Comparison of ENCODE assay signal across 9 cellular contexts in the genomic region with DNA sequence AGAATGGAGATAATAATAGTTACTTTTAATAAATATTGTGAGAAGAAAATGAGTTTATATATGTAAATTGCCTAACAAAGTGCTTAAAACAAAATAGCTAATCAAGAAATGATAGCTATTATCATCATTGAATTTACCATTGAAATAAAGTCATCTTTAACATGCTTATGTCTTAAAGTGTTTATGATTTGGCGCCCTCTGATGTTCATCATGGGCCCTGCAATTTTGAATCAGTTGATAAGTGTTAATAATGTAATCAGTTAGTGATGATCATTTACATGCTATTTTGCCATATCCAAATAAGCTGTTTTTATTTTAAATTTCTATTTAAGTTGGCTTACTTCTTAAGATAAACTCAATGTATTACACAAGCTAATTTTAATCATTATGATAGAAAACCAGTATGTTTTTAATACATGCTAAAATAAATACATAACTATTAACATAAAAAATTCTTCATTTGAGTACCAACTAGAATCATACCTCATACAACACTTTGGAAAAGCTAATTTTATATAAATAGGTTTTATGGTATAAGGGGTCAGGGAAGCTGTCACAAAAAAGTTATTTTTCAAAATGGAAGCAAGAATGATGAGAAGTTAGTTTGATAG. TPM values are rescaled to one million over a fixed set of nuclear protein-coding genes. Genes with fewer than 3 reads are reported as not detected.
DNase-seq lines count a peak whose midpoint lies in the region; ATAC-seq, FAIRE-seq and TF ChIP-seq lines count a peak whose summit lies in the region.
"Had no signal": no experiment of that assay in that cellular context is flagged by ENCODE, and none has a peak within 500 bp of the region (broad histone marks: within the 10 kb centered on the region; RNA-seq: fewer than 3 reads in every experiment).

No MANE protein-coding gene starts in this region.

- H3K79me2 ChIP-seq in PC-3 (ENCODE audit: low read length), result no peaks in the 10 kb centered on the region
- H3K79me2 ChIP-seq in astrocyte (ENCODE audit: insufficient read depth, low read length), result no peaks in the 10 kb centered on the region

- H3K9ac ChIP-seq in PC-3 (ENCODE audit: low read length), result no peak overlapping the region
- no peak overlapping the region for H3K9ac ChIP-seq in astrocyte (ENCODE audit: low read length)
- H3K9ac ChIP-seq: BLaER1 had no signal

- H3K4me1 Mint-ChIP-seq in astrocyte (ENCODE audit: low read depth, unreplicated experiment), result no peaks in the 10 kb centered on the region

- H3K4me3 Mint-ChIP-seq in astrocyte (ENCODE audit: unreplicated experiment), result no peak overlapping the region

- no peak overlapping the region for H3K27ac ChIP-seq in PC-3 (ENCODE audit: low read length)
- no peak overlapping the region for H3K27ac ChIP-seq in astrocyte (ENCODE audit: low read depth, low read length)
- H3K27ac ChIP-seq: BLaER1 had no signal

- H2AFZ ChIP-seq in PC-3 (ENCODE audit: low read length) (no peak overlapping the region), astrocyte (ENCODE audit: low read depth, low read length) (no peak overlapping the region)

- H3K27me3 Mint-ChIP-seq in astrocyte (ENCODE audit: low read depth, unreplicated experiment), result no peaks in the 10 kb centered on the region

- H3K4me3 ChIP-seq in PC-3 (ENCODE audit: low read length), result no peak overlapping the region
- H3K4me3 ChIP-seq in astrocyte (ENCODE audit: insufficient read depth, low read depth, low read length), result no peak overlapping the region
- H3K4me3 ChIP-seq: BLaER1 had no signal

- BruUV-seq in PC-3 (replicated peaks; lab: Mats Ljungman, UMichigan), result no TSS peak

- POLR2A ChIA-PET in PC-3 (lab: Charles Lee; ENCODE audit: unreplicated experiment), result no interaction called here

- peaks cover 26% of the 10 kb centered on the region for H3K9me3 Mint-ChIP-seq in astrocyte (ENCODE audit: unreplicated experiment)

- H3K27me3 ChIP-seq in PC-3 (ENCODE audit: low read length) (no peaks in the 10 kb centered on the region), astrocyte (ENCODE audit: insufficient read depth, low read length) (no peaks in the 10 kb centered on the region)
- H3K27me3 ChIP-seq: BLaER1 had no signal

- H3K27ac Mint-ChIP-seq in astrocyte (ENCODE audit: unreplicated experiment), result no peak overlapping the region

- peaks cover 9% of the 10 kb centered on the region for H3K36me3 Mint-ChIP-seq in astrocyte (ENCODE audit: low read depth, unreplicated experiment)

- H3F3A ChIP-seq in PC-3 (ENCODE audit: low read length, unreplicated experiment), result no peaks in the 10 kb centered on the region

- FAIRE-seq in astrocyte (lab: Jason Lieb, UNC), result no peak

- DNase-seq in DMS79 treated with DMSO at 0.1 percent for 48 hours (lab: John Stamatoyannopoulos, UW) (peak; percentile 31), DMS79 (lab: John Stamatoyannopoulos, UW) (no peak), HT-29 (ENCODE audit: low spot score) (peak; percentile 63), PC-3 (peak; percentile 74), astrocyte (ENCODE audit: low read depth) (no peak), iris pigment epithelial cell (ENCODE audit: low read depth) (peak; percentile 58)
- DNase-seq in stimulated activated CD4-positive, alpha-beta T cell treated with anti-CD3 and anti-CD28 coated beads, Interleukin-4, amount 100 ng/mL, for 48 hours (ENCODE audit: low read depth in 2 of 2), result peak; percentile 12 to 18

- H4K20me1 ChIP-seq in PC-3 (ENCODE audit: low read length), result no peaks in the 10 kb centered on the region
- no peaks in the 10 kb centered on the region for H4K20me1 ChIP-seq in astrocyte (ENCODE audit: insufficient read depth, low read length)
- H4K20me1 ChIP-seq: BLaER1 had no signal

- H3K4me2 ChIP-seq in PC-3 (ENCODE audit: low read length) (no peak overlapping the region), astrocyte (ENCODE audit: low read length) (no peak overlapping the region)
- H3K4me2 ChIP-seq: BLaER1 had no signal

- CTCF ChIA-PET in PC-3 (lab: Charles Lee), result interaction anchor here (1.0 kb wide), 2 partner anchors 153 to 244 kb away, joined by 3 to 7 read pairs; no protein-coding TSS in a partner anchor

- intact Hi-C loops in PC-3 (cut with micrococcal nuclease), result loop anchor here (1.0 to 2.0 kb wide), 2 partner anchors 152 to 244 kb away; a partner anchor contains a TSS

- ATAC-seq in PC-3 (no peak), HG03045 (IDR thresholded peaks at IDR 0.05; ENCODE audit: unreplicated experiment) (no peak)

- H3K9me3 ChIP-seq in PC-3 (ENCODE audit: low read length) (peaks cover 6% of the 10 kb centered on the region; the same call in 1 of the 2 replicates), astrocyte (ENCODE audit: insufficient read depth, low read depth, low read length) (peaks cover 13% of the 10 kb centered on the region)

- H3K4me1 ChIP-seq in PC-3 (ENCODE audit: insufficient read depth, low read length), result no peaks in the 10 kb centered on the region
- no peaks in the 10 kb centered on the region for H3K4me1 ChIP-seq in astrocyte (ENCODE audit: insufficient read depth, low read length)
- H3K4me1 ChIP-seq: BLaER1 had no signal

- TF ChIP-seq CTCF in PC-3 (conservative IDR thresholded peaks at IDR 0.05; ENCODE audit: low read depth, low read length), result peak; percentile 84
- peak; percentile 78 for TF ChIP-seq CTCF in astrocyte (IDR thresholded peaks at IDR 0.05; ENCODE audit: insufficient read depth, low read depth, low read length)

- H3K36me3 ChIP-seq in PC-3 (ENCODE audit: low read depth, low read length) (no peaks in the 10 kb centered on the region), astrocyte (ENCODE audit: insufficient read depth, low read length) (no peaks in the 10 kb centered on the region)
- H3K36me3 ChIP-seq: BLaER1 had no signal

- no peaks in the 10 kb centered on the region for H3K9me2 ChIP-seq in PC-3 (replicated peaks; ENCODE audit: low read length)

RNA-seq across cellular contexts. Expression of a gene that starts 39.2 kb away (rescaled TPM):
- 53.9 and 56.9 TPM in 2 replicates for total RNA-seq in HT-29 (2014; rRNA removed; shearing (Covaris generic))
- total RNA-seq in PC-3 (2014; rRNA removed), result 39.4 and 41.4 TPM in 2 replicates
- 32.4 and 32.8 TPM in 2 replicates for total RNA-seq in astrocyte

Comparison
In these comparisons a context has a peak if more than half of its experiments do, and no peak if none do; other contexts are left out.
1. DNase-seq: peak in DMS79 treated with DMSO at 0.1 percent for 48 hours (single experiment), HT-29 (single experiment), PC-3 (single experiment), iris pigment epithelial cell (single experiment) and stimulated activated CD4-positive, alpha-beta T cell treated with anti-CD3 and anti-CD28 coated beads, Interleukin-4, amount 100 ng/mL, for 48 hours (2 of 2); none in DMS79 (single experiment) and astrocyte (single experiment).